In the genomic region with DNA sequence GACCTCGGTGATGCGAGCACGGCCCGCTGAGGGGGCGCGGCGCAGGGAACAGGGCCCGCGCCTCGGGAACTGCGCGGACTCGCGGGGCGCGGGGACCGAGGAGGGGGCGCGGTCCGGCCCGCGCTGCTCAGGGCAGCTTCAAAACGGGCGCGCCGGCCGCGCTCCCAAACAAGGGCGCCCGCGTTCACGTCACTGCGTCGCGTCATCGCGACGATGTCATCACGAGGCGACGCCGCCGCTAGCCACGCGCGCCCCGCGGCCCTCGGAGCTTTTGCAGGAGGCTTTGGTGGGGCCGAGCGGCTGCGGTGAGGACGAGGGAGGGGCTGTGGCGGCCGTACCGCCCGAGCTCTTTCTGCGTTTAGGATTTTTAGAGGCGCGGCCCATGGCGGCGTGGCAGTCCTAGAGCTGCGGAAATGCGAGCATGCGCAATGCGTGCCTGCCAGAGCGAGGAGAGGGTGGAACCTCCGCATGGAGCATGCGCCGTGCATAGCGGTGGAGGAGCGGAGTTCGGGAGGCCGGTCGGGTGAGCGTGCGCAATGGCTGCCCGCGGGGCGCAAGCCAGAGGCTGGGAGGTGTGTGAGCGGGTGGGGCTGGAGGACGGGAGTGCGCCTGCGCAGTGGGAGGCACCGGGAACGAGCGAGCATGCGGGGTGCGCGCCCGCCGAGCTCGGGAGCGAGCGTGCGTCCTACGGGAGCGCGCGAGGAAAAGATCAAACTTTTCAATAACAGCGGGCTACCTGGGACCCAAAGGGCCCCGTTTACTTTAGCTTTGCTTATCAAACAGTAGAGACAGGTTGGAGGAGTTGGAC, we compare ENCODE assay signal across 1 cellular context.
A peak's percentile ranks its signal among the peaks of the same experiment; 100 is the strongest.
TF ChIP-seq lines count a peak whose summit lies in the region.

A gene with protein sequence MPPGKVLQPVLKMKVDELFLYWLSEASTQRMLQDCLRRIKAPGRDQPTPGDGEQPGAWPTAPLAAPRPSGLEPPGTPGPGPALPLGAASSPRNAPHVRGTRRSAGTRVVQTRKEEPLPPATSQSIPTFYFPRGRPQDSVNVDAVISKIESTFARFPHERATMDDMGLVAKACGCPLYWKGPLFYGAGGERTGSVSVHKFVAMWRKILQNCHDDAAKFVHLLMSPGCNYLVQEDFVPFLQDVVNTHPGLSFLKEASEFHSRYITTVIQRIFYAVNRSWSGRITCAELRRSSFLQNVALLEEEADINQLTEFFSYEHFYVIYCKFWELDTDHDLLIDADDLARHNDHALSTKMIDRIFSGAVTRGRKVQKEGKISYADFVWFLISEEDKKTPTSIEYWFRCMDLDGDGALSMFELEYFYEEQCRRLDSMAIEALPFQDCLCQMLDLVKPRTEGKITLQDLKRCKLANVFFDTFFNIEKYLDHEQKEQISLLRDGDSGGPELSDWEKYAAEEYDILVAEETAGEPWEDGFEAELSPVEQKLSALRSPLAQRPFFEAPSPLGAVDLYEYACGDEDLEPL (minus strand): TSS at position 140 of the 808 bp plus-strand sequence. CDS start 216 bp downstream, outside the sequence.

TF ChIP-seq in HepG2, 621 proteins besides CTCF, POLR2A, EP300 and RAD21 (continued from another document and continues in another):
- TF ChIP-seq, protein P1, sequence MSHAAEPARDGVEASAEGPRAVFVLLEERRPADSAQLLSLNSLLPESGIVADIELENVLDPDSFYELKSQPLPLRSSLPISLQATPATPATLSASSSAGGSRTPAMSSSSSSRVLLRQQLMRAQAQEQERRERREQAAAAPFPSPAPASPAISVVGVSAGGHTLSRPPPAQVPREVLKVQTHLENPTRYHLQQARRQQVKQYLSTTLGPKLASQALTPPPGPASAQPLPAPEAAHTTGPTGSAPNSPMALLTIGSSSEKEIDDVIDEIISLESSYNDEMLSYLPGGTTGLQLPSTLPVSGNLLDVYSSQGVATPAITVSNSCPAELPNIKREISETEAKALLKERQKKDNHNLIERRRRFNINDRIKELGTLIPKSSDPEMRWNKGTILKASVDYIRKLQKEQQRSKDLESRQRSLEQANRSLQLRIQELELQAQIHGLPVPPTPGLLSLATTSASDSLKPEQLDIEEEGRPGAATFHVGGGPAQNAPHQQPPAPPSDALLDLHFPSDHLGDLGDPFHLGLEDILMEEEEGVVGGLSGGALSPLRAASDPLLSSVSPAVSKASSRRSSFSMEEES (CRISPR knock-in tag; IDR thresholded peaks at IDR 0.05) = peak; percentile 36; the same call in 1 of the 2 replicates
- TF ChIP-seq TRIM24 (CRISPR knock-in tag; IDR thresholded peaks at IDR 0.05) (no peak), ZBTB20 (CRISPR knock-in tag; IDR thresholded peaks at IDR 0.05; ENCODE audit: borderline replicate concordance, low read depth) (peak; percentile 81), ARNTL (CRISPR knock-in tag; IDR thresholded peaks at IDR 0.05) (peak; percentile 70), SMC3 (IDR thresholded peaks at IDR 0.05; ENCODE audit: low read length) (no peak), MED8 (CRISPR knock-in tag; IDR thresholded peaks at IDR 0.05; ENCODE audit: insufficient replicate concordance) (peak; percentile 67), NONO (IDR thresholded peaks at IDR 0.05) (no peak), NONO (CRISPR knock-in tag; conservative IDR thresholded peaks at IDR 0.05) (peak; percentile 81), SMYD3 (CRISPR knock-in tag; IDR thresholded peaks at IDR 0.05) (no peak), TARDBP (CRISPR knock-in tag; IDR thresholded peaks at IDR 0.05) (no peak), MAFG (CRISPR knock-in tag; IDR thresholded peaks at IDR 0.05) (no peak), XRCC5 (optimal IDR thresholded peaks at IDR 0.05; ENCODE audit: low read length) (peak; percentile 37), LCORL (IDR thresholded peaks at IDR 0.05) (no peak), LCORL (CRISPR knock-in tag; IDR thresholded peaks at IDR 0.05) (0 out of 2 replicates have a peak, but pooled peaks have one; percentile 19), CHD4 (IDR thresholded peaks at IDR 0.05; ENCODE audit: borderline replicate concordance, low read length) (no peak), ISX (CRISPR knock-in tag; conservative IDR thresholded peaks at IDR 0.05) (0 out of 2 replicates have a peak, but pooled peaks have one; percentile 36), HMG20B (CRISPR knock-in tag; conservative IDR thresholded peaks at IDR 0.05) (no peak), ZFP36L1 (CRISPR knock-in tag; IDR thresholded peaks at IDR 0.05) (no peak), ATRX (CRISPR knock-in tag; IDR thresholded peaks at IDR 0.05; ENCODE audit: borderline replicate concordance) (no peak), POLR2AphosphoS5 (IDR thresholded peaks at IDR 0.05; ENCODE audit: low read depth, low read length) (peak; percentile 87), AGO1 (IDR thresholded peaks at IDR 0.05; ENCODE audit: low read depth, low read length, poor library complexity, severe bottlenecking) (no peak), ZNF354B (CRISPR knock-in tag; IDR thresholded peaks at IDR 0.05) (no peak)
- TF ChIP-seq, protein P2, sequence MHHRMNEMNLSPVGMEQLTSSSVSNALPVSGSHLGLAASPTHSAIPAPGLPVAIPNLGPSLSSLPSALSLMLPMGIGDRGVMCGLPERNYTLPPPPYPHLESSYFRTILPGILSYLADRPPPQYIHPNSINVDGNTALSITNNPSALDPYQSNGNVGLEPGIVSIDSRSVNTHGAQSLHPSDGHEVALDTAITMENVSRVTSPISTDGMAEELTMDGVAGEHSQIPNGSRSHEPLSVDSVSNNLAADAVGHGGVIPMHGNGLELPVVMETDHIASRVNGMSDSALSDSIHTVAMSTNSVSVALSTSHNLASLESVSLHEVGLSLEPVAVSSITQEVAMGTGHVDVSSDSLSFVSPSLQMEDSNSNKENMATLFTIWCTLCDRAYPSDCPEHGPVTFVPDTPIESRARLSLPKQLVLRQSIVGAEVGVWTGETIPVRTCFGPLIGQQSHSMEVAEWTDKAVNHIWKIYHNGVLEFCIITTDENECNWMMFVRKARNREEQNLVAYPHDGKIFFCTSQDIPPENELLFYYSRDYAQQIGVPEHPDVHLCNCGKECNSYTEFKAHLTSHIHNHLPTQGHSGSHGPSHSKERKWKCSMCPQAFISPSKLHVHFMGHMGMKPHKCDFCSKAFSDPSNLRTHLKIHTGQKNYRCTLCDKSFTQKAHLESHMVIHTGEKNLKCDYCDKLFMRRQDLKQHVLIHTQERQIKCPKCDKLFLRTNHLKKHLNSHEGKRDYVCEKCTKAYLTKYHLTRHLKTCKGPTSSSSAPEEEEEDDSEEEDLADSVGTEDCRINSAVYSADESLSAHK (CRISPR knock-in tag; IDR thresholded peaks at IDR 0.05; ENCODE audit: borderline replicate concordance) = 0 out of 2 replicates have a peak, but pooled peaks have one; percentile 56
- TF ChIP-seq, protein P3, sequence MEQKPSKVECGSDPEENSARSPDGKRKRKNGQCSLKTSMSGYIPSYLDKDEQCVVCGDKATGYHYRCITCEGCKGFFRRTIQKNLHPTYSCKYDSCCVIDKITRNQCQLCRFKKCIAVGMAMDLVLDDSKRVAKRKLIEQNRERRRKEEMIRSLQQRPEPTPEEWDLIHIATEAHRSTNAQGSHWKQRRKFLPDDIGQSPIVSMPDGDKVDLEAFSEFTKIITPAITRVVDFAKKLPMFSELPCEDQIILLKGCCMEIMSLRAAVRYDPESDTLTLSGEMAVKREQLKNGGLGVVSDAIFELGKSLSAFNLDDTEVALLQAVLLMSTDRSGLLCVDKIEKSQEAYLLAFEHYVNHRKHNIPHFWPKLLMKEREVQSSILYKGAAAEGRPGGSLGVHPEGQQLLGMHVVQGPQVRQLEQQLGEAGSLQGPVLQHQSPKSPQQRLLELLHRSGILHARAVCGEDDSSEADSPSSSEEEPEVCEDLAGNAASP (CRISPR knock-in tag; IDR thresholded peaks at IDR 0.05; ENCODE audit: borderline replicate concordance) = peak; percentile 70; the same call in 1 of the 2 replicates
- TF ChIP-seq, protein P4, sequence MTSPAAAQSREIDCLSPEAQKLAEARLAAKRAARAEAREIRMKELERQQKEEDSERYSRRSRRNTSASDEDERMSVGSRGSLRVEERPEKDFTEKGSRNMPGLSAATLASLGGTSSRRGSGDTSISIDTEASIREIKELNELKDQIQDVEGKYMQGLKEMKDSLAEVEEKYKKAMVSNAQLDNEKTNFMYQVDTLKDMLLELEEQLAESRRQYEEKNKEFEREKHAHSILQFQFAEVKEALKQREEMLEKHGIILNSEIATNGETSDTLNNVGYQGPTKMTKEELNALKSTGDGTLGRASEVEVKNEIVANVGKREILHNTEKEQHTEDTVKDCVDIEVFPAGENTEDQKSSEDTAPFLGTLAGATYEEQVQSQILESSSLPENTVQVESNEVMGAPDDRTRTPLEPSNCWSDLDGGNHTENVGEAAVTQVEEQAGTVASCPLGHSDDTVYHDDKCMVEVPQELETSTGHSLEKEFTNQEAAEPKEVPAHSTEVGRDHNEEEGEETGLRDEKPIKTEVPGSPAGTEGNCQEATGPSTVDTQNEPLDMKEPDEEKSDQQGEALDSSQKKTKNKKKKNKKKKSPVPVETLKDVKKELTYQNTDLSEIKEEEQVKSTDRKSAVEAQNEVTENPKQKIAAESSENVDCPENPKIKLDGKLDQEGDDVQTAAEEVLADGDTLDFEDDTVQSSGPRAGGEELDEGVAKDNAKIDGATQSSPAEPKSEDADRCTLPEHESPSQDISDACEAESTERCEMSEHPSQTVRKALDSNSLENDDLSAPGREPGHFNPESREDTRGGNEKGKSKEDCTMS (CRISPR knock-in tag; conservative IDR thresholded peaks at IDR 0.05) = no peak
- TF ChIP-seq, protein P5, sequence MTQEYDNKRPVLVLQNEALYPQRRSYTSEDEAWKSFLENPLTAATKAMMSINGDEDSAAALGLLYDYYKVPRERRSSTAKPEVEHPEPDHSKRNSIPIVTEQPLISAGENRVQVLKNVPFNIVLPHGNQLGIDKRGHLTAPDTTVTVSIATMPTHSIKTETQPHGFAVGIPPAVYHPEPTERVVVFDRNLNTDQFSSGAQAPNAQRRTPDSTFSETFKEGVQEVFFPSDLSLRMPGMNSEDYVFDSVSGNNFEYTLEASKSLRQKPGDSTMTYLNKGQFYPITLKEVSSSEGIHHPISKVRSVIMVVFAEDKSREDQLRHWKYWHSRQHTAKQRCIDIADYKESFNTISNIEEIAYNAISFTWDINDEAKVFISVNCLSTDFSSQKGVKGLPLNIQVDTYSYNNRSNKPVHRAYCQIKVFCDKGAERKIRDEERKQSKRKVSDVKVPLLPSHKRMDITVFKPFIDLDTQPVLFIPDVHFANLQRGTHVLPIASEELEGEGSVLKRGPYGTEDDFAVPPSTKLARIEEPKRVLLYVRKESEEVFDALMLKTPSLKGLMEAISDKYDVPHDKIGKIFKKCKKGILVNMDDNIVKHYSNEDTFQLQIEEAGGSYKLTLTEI (CRISPR knock-in tag; conservative IDR thresholded peaks at IDR 0.05) = no peak
- TF ChIP-seq, protein P6, sequence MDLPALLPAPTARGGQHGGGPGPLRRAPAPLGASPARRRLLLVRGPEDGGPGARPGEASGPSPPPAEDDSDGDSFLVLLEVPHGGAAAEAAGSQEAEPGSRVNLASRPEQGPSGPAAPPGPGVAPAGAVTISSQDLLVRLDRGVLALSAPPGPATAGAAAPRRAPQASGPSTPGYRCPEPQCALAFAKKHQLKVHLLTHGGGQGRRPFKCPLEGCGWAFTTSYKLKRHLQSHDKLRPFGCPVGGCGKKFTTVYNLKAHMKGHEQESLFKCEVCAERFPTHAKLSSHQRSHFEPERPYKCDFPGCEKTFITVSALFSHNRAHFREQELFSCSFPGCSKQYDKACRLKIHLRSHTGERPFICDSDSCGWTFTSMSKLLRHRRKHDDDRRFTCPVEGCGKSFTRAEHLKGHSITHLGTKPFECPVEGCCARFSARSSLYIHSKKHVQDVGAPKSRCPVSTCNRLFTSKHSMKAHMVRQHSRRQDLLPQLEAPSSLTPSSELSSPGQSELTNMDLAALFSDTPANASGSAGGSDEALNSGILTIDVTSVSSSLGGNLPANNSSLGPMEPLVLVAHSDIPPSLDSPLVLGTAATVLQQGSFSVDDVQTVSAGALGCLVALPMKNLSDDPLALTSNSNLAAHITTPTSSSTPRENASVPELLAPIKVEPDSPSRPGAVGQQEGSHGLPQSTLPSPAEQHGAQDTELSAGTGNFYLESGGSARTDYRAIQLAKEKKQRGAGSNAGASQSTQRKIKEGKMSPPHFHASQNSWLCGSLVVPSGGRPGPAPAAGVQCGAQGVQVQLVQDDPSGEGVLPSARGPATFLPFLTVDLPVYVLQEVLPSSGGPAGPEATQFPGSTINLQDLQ (CRISPR knock-in tag; IDR thresholded peaks at IDR 0.05) = no peak; the same call in 1 of the 2 replicates
- TF ChIP-seq, protein P7, sequence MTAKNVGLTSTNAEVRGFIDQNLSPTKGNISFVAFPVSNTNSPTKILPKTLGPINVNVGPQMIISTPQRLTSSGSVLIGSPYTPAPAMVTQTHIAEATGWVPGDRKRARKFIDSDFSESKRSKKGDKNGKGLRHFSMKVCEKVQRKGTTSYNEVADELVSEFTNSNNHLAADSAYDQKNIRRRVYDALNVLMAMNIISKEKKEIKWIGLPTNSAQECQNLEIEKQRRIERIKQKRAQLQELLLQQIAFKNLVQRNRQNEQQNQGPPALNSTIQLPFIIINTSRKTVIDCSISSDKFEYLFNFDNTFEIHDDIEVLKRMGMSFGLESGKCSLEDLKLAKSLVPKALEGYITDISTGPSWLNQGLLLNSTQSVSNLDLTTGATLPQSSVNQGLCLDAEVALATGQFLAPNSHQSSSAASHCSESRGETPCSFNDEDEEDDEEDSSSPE (CRISPR knock-in tag; IDR thresholded peaks at IDR 0.05) = peak; percentile 97
- TF ChIP-seq, protein P8, sequence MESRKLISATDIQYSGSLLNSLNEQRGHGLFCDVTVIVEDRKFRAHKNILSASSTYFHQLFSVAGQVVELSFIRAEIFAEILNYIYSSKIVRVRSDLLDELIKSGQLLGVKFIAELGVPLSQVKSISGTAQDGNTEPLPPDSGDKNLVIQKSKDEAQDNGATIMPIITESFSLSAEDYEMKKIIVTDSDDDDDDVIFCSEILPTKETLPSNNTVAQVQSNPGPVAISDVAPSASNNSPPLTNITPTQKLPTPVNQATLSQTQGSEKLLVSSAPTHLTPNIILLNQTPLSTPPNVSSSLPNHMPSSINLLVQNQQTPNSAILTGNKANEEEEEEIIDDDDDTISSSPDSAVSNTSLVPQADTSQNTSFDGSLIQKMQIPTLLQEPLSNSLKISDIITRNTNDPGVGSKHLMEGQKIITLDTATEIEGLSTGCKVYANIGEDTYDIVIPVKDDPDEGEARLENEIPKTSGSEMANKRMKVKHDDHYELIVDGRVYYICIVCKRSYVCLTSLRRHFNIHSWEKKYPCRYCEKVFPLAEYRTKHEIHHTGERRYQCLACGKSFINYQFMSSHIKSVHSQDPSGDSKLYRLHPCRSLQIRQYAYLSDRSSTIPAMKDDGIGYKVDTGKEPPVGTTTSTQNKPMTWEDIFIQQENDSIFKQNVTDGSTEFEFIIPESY (CRISPR knock-in tag; IDR thresholded peaks at IDR 0.05) = peak; percentile 30; the same call in 1 of the 2 replicates
- TF ChIP-seq, protein P9, sequence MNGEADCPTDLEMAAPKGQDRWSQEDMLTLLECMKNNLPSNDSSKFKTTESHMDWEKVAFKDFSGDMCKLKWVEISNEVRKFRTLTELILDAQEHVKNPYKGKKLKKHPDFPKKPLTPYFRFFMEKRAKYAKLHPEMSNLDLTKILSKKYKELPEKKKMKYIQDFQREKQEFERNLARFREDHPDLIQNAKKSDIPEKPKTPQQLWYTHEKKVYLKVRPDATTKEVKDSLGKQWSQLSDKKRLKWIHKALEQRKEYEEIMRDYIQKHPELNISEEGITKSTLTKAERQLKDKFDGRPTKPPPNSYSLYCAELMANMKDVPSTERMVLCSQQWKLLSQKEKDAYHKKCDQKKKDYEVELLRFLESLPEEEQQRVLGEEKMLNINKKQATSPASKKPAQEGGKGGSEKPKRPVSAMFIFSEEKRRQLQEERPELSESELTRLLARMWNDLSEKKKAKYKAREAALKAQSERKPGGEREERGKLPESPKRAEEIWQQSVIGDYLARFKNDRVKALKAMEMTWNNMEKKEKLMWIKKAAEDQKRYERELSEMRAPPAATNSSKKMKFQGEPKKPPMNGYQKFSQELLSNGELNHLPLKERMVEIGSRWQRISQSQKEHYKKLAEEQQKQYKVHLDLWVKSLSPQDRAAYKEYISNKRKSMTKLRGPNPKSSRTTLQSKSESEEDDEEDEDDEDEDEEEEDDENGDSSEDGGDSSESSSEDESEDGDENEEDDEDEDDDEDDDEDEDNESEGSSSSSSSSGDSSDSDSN (CRISPR knock-in tag; IDR thresholded peaks at IDR 0.05) = peak; percentile 57; the same call in 1 of the 2 replicates
